ENCODE assay signal across 17 cellular contexts in the genomic region with DNA sequence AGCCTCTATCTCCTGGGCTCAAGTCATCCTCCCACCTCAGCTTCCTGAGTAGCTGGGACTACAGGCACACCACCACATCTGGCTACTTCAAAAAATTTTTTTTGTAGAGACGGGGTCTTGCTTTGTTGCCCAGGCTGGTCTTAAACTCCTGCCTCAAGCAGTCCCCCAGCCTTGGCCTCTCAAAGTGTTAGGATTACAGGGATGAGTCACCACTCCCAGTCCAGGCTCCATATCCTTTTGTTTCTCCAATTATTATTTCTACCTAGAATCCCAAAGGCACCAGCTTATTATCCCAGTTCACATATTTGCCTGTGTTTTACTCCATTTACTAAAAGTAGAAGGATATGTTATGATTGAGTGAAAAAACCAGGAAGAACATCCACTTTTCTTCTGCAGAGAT.
DNase-seq lines count a peak whose midpoint lies in the region; TF ChIP-seq lines count a peak whose summit lies in the region.
"Had no signal": no experiment of that assay in that cellular context is flagged by ENCODE, and none has a peak within 500 bp of the region (broad histone marks: within the 10 kb centered on the region; RNA-seq: fewer than 3 reads in every experiment).

No MANE protein-coding gene starts in this region.

- TF ChIP-seq POLR2A in sigmoid colon (IDR thresholded peaks at IDR 0.05) = no peak

- TF ChIP-seq CTCF in sigmoid colon (IDR thresholded peaks at IDR 0.05) (no peak), GM20000 (IDR thresholded peaks at IDR 0.05; ENCODE audit: extremely low read depth, missing control alignments) (no peak)

- peaks cover 0 to 37% (median 35%) of the 10 kb centered on the region in 4 donors for H3K4me1 ChIP-seq in sigmoid colon

- DNase-seq in EL (peak; percentile 16), M059J (ENCODE audit: low read depth) (peak; percentile 55), epithelial cell of prostate (ENCODE audit: low read depth, low spot score) (no peak), sigmoid colon (no peak), GM20000 (ENCODE audit: low spot score) (no peak), caudate nucleus (lab: John Stamatoyannopoulos, UW) (no peak), inferior parietal cortex (ENCODE audit: extremely low spot score) (no peak)
- DNase-seq: activated CD4-positive, CD25-positive, alpha-beta regulatory T cell treated with anti-CD3 and anti-CD28 coated beads, Interleukin-2, amount 50 U/mL, for 72 hours; activated CD8-positive, alpha-beta memory T cell treated with anti-CD3 and anti-CD28 coated beads for 24 hours; activated T-cell treated with anti-CD3 and anti-CD28 coated beads, Interleukin-2, amount 50 U/mL, for 48 hours; lower lobe of right lung; NCI-H1092 treated with DMSO at 0.1 percent for 48 hours; NCI-H510A; NK-92 treated with Interleukin-12 subunit alpha and Interleukin-12 subunit beta, amount 100 ng/mL, for 24 hours; ovary; stimulated activated naive B cell treated with anti-CD40 and anti-IgM and Interleukin-4, amounts not matched to agents 10 μg/mL and 1 μg/mL and 100 μg/mL, for 72 hours; T1000 had no signal

- no peaks in the 10 kb centered on the region for H3K36me3 ChIP-seq in sigmoid colon
- H3K36me3 ChIP-seq: lower lobe of right lung, ovary had no signal

- H3K4me3 ChIP-seq in sigmoid colon = no peak overlapping the region
- H3K4me3 ChIP-seq: lower lobe of right lung, ovary had no signal

- no peaks in the 10 kb centered on the region for H3K27me3 ChIP-seq in sigmoid colon
- H3K27me3 ChIP-seq: ovary had no signal

- H3K27ac ChIP-seq in epithelial cell of prostate (peak overlapping the region; percentile 78), sigmoid colon (peak overlapping the region; percentile 12 to 72 (median 38)), caudate nucleus (ENCODE audit: low read depth, low read length) (no peak overlapping the region)
- H3K27ac ChIP-seq: lower lobe of right lung, ovary had no signal

- no peaks in the 10 kb centered on the region for H3K9me3 ChIP-seq in sigmoid colon
- H3K9me3 ChIP-seq: lower lobe of right lung, ovary had no signal

- intact Hi-C loops in sigmoid colon (cut with DNase I) = no loop called here

- WGBS in sigmoid colon, 2 donors = 87 to 94% methylated on average over 1 of the region's 1 CpG

- no peak for TF ChIP-seq EP300 in sigmoid colon (IDR thresholded peaks at IDR 0.05)

Comparison
In these comparisons a context has a peak if more than half of its experiments do, and no peak if none do; other contexts are left out.
1. DNase-seq: peak in EL (single experiment) and M059J (single experiment); none in epithelial cell of prostate (single experiment), sigmoid colon (single experiment), GM20000 (single experiment), caudate nucleus (0 of 61) and inferior parietal cortex (single experiment).